In genomic region chr3:36373661-36374060, GRCh38 we compare ENCODE assay signal across 26 cellular contexts. TPM values are rescaled to one million over a fixed set of nuclear protein-coding genes. Genes with fewer than 3 reads are reported as not detected.
DNase-seq lines count a peak whose midpoint lies in the region; ATAC-seq and TF ChIP-seq lines count a peak whose summit lies in the region.
"Had no signal": no experiment of that assay in that cellular context is flagged by ENCODE, and none has a peak within 500 bp of the region (broad histone marks: within the 10 kb centered on the region; RNA-seq: fewer than 3 reads in every experiment).

No MANE protein-coding gene starts in this region.

- H3K4me1 ChIP-seq in SK-N-SH (ENCODE audit: control insufficient read depth in 1 of 2, insufficient read depth in 2 of 2, low read depth in 1 of 2, low read length in 1 of 2) (peaks cover 2 to 12% of the 10 kb centered on the region in 2 experiments), ascending aorta (peaks cover 0 to 22% of the 10 kb centered on the region in 2 donors), thyroid gland (peaks cover 5 to 20% of the 10 kb centered on the region in 2 donors)
- H3K4me1 ChIP-seq: BE2C had no signal

- H3K4me3 ChIP-seq in SK-N-SH (ENCODE audit: low read depth in 2 of 2, low read length in 1 of 2) (no peak overlapping the region), ascending aorta (no peak overlapping the region), fibroblast of the aortic adventitia (ENCODE audit: low read depth, low read length) (no peak overlapping the region), thyroid gland (replicated peaks in 1 of 3) (no peak overlapping the region)

- H3K9ac ChIP-seq in SK-N-SH = peak overlapping the region; percentile 64; the same call in 1 of the 2 replicates

- intact Hi-C loops in ascending aorta (cut with DNase I) = loop anchor here (5.0 to 10.0 kb wide), 2 partner anchors 61 to 274 kb away; no protein-coding TSS in a partner anchor
- intact Hi-C loops in thyroid gland (cut with DNase I) = no loop called here

- TF ChIP-seq CTCF in SK-N-SH (IDR thresholded peaks at IDR 0.05) (no peak), ascending aorta (IDR thresholded peaks at IDR 0.05) (no peak), fibroblast of the aortic adventitia (IDR thresholded peaks at IDR 0.05; ENCODE audit: insufficient read depth, low read length) (no peak), thyroid gland (IDR thresholded peaks at IDR 0.05) (no peak)

- POLR2A ChIA-PET in SK-N-SH (lab: Yijun Ruan, JAX) = no interaction called here

- TF ChIP-seq EP300 in SK-N-SH (IDR thresholded peaks at IDR 0.05; ENCODE audit: borderline replicate concordance in 1 of 2, low read depth in 1 of 2, low read length in 1 of 2) = no peak

- no peak for TF ChIP-seq RAD21 in SK-N-SH (IDR thresholded peaks at IDR 0.05; ENCODE audit: low read length)

- peak overlapping the region; percentile 10; the same call in 1 of the 2 replicates for H2AFZ ChIP-seq in SK-N-SH (ENCODE audit: low read depth)

- H3K79me2 ChIP-seq in SK-N-SH (ENCODE audit: insufficient read depth) = no peaks in the 10 kb centered on the region

- H3K9me2 ChIP-seq in SK-N-SH = no peaks in the 10 kb centered on the region

- H3K36me3 ChIP-seq in SK-N-SH (replicated peaks in 1 of 2; ENCODE audit: control insufficient read depth in 1 of 2, insufficient read depth in 2 of 2, low read length in 1 of 2) (no peaks in the 10 kb centered on the region), ascending aorta (no peaks in the 10 kb centered on the region), thyroid gland (no peaks in the 10 kb centered on the region)
- H3K36me3 ChIP-seq: BE2C had no signal

- CTCF ChIA-PET in SK-N-SH (lab: Yijun Ruan, JAX) = interaction anchor here (0.7 to 1.1 kb wide), 2 partner anchors 19 to 172 kb away, joined by 3 read pairs; no protein-coding TSS in a partner anchor

- no peak for TF ChIP-seq POLR2A in thyroid gland (IDR thresholded peaks at IDR 0.05)

- H3F3A ChIP-seq in SK-N-SH (replicated peaks; ENCODE audit: insufficient read depth) = peaks cover 31% of the 10 kb centered on the region

- DNase-seq in SK-N-SH (no peak), ascending aorta (ENCODE audit: low spot score in 2 of 2) (no peak), fibroblast of the aortic adventitia (ENCODE audit: low read depth) (peak; percentile 4), thyroid gland (peak; percentile 51 to 54), SHP77 treated with DMSO at 0.1 percent for 48 hours (lab: John Stamatoyannopoulos, UW) (no peak), NCI-H1105 (lab: John Stamatoyannopoulos, UW) (no peak), NCI-H2107 (lab: John Stamatoyannopoulos, UW) (no peak)
- DNase-seq: BE2C; Calu3; CD8-positive, alpha-beta memory T cell; DMS153; DND-41; GOT3; HCEC 1CT; Karpas-422; MV-4-11; NCI-H1105 treated with DMSO at 0.1 percent for 48 hours; NCI-H146; NCI-H510A; NCI-H69; SIG-M5 had no signal

- H3K4me2 ChIP-seq in SK-N-SH = peak overlapping the region; percentile 63

- H4K20me1 ChIP-seq in SK-N-SH (ENCODE audit: insufficient read depth) = no peaks in the 10 kb centered on the region

- WGBS in SK-N-SH (ENCODE audit: low lambda C conversion rate) = 70% methylated on average over 3 of the region's 3 CpGs
- 37 to 43% methylated on average over 3 of the region's 3 CpGs for WGBS in thyroid gland, 2 donors

- H3K27ac ChIP-seq in SK-N-SH (ENCODE audit: low read depth in 2 of 2, low read length in 1 of 2) (peak overlapping the region; percentile 53 to 98), ascending aorta (peak overlapping the region; percentile 68 to 71), thyroid gland (peak overlapping the region in 1 of 3 donors; percentile 30)
- H3K27ac ChIP-seq: 22Rv1, RWPE1 had no signal

- ATAC-seq in SK-N-SH treated with all-trans-retinoic acid at 6 μM for 48 hours = no peak; the same call in 1 of the 3 replicates
- ATAC-seq: HepG2, Panc1 had no signal

- H3K27me3 ChIP-seq in SK-N-SH (ENCODE audit: insufficient read depth) = no peaks in the 10 kb centered on the region
- no peaks in the 10 kb centered on the region for H3K27me3 ChIP-seq in ascending aorta
- no peaks in the 10 kb centered on the region for H3K27me3 ChIP-seq in thyroid gland
- H3K27me3 ChIP-seq: BE2C had no signal

- no peaks in the 10 kb centered on the region for H3K9me3 ChIP-seq in SK-N-SH
- H3K9me3 ChIP-seq in ascending aorta = no peaks in the 10 kb centered on the region
- H3K9me3 ChIP-seq in thyroid gland = no peaks in the 10 kb centered on the region
- H3K9me3 ChIP-seq: BE2C had no signal

TF ChIP-seq in SK-N-SH, 30 proteins besides CTCF, POLR2A, EP300 and RAD21 (continues in another document):
- TF ChIP-seq GABPA (IDR thresholded peaks at IDR 0.05; ENCODE audit: low read depth) (no peak), FOXM1 (IDR thresholded peaks at IDR 0.05; ENCODE audit: low read depth) (no peak), MEF2A (IDR thresholded peaks at IDR 0.05; ENCODE audit: borderline replicate concordance, low read depth) (no peak), RFX5 (IDR thresholded peaks at IDR 0.05; ENCODE audit: low read length) (no peak), EZH2phosphoT487 (IDR thresholded peaks at IDR 0.05; ENCODE audit: borderline replicate concordance, low read depth) (no peak), MAX (IDR thresholded peaks at IDR 0.05; ENCODE audit: low read depth) (no peak), TEAD4 (IDR thresholded peaks at IDR 0.05; ENCODE audit: borderline replicate concordance, insufficient read depth) (no peak), SMC3 (IDR thresholded peaks at IDR 0.05; ENCODE audit: low read depth, low read length) (no peak), GATA2 (CRISPR knock-in tag; IDR thresholded peaks at IDR 0.05) (no peak), FOSL2 (IDR thresholded peaks at IDR 0.05; ENCODE audit: borderline replicate concordance, low read depth) (no peak), CHD2 (IDR thresholded peaks at IDR 0.05; ENCODE audit: low read length, partially characterized antibody) (no peak), POLR2AphosphoS5 (IDR thresholded peaks at IDR 0.05; ENCODE audit: low read depth, low read length) (no peak), JUND (IDR thresholded peaks at IDR 0.05) (no peak), MXI1 (IDR thresholded peaks at IDR 0.05; ENCODE audit: low read depth, low read length) (no peak), USF2 (IDR thresholded peaks at IDR 0.05; ENCODE audit: borderline replicate concordance, low read depth, low read length) (no peak), ELF1 (IDR thresholded peaks at IDR 0.05) (no peak)

TF ChIP-seq in SK-N-SH treated with all-trans-retinoic acid at 6 μM for 48 hours, 23 proteins besides CTCF, POLR2A, EP300 and RAD21 (continues in another document):
- TF ChIP-seq ZC3H10 (CRISPR knock-in tag; IDR thresholded peaks at IDR 0.05) (no peak), RARB (CRISPR knock-in tag; IDR thresholded peaks at IDR 0.05) (no peak), CSRNP3 (CRISPR knock-in tag; IDR thresholded peaks at IDR 0.05) (no peak), ZFP3 (CRISPR knock-in tag; IDR thresholded peaks at IDR 0.05) (no peak), PPARA (CRISPR knock-in tag; IDR thresholded peaks at IDR 0.05; ENCODE audit: borderline replicate concordance) (no peak), ARNTL (CRISPR knock-in tag; IDR thresholded peaks at IDR 0.05; ENCODE audit: borderline replicate concordance, low read depth) (no peak), ZFP30 (CRISPR knock-in tag; IDR thresholded peaks at IDR 0.05) (no peak), POU6F1 (CRISPR knock-in tag; IDR thresholded peaks at IDR 0.05; ENCODE audit: borderline replicate concordance, low read depth) (no peak), GLIS3 (CRISPR knock-in tag; IDR thresholded peaks at IDR 0.05) (no peak), CREB5 (CRISPR knock-in tag; IDR thresholded peaks at IDR 0.05; ENCODE audit: low read depth) (no peak)

RNA-seq across cellular contexts. Expression of gene STAC, which starts 6.6 kb away (rescaled TPM):
- 25.0 and 31.6 TPM in 2 replicates for polyA plus RNA-seq in SK-N-SH (2012; rRNA removed)
- 22.4 and 29.1 TPM in 2 replicates for polyA plus RNA-seq in SK-N-SH (2012; cell fraction: cytosol; rRNA removed)
- 29.5 and 40.9 TPM in 2 replicates for polyA plus RNA-seq in SK-N-SH (2012; cell fraction: nucleus; rRNA removed)
- total RNA-seq in ascending aorta (16.0 TPM), fibroblast of the aortic adventitia (ENCODE audit: low replicate concordance) (2.1 and 14.8 TPM in 2 replicates), thyroid gland (1 to 10 TPM in 2 of 4 donors, under 1 TPM in 1, not detected in 1; 0.40 to 4.7 (median 1.3) TPM)
- total RNA-seq: CD8-positive, alpha-beta memory T cell; HepG2 had no signal
- polyA plus RNA-seq: CD8-positive, alpha-beta memory T cell; HepG2 had no signal

Comparison
In these comparisons a context has a peak if more than half of its experiments do, and no peak if none do; other contexts are left out.
1. DNase-seq: peak in fibroblast of the aortic adventitia (single experiment) and thyroid gland (2 of 2); none in SK-N-SH (single experiment), ascending aorta (0 of 2), SHP77 treated with DMSO at 0.1 percent for 48 hours (single experiment), NCI-H1105 (single experiment) and NCI-H2107 (single experiment).